9 cellular contexts compared by ENCODE assay signal in the genomic region with DNA sequence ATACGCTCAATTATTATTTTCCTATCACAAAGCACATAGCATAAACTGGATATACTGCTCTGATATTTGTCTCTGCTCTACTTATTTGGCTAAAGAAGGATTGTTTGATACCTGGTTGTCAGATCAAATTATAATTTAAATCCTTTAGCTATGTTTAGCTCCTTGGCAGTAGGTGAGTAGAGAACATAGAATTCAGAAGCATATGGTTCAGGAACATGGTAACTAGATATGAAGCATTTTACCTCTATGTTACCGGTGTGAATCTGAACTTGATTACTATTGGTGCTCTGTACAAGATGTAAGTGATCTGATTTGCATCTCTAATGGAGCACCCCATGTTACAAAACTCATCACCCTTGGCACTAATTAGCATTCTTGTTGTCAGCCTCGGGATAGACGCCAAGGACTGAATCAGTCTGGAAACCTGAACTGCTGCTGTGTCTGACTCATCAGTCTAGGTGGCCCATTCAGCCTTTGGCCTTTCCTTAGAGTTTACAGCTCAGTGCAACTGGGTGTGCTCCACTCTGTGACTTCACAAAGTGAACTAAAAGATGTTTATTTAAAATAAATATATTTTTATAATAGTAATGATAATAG. TPM values are rescaled to one million over a fixed set of nuclear protein-coding genes. Genes with fewer than 3 reads are reported as not detected.
A peak's percentile ranks its signal among the peaks of the same experiment; 100 is the strongest.
DNase-seq lines count a peak whose midpoint lies in the region; ATAC-seq, FAIRE-seq and TF ChIP-seq lines count a peak whose summit lies in the region.
"Had no signal": no experiment of that assay in that cellular context is flagged by ENCODE, and none has a peak within 500 bp of the region (broad histone marks: within the 10 kb centered on the region; RNA-seq: fewer than 3 reads in every experiment).

No MANE protein-coding gene starts in this region.

- no peak overlapping the region for H3K4me3 ChIP-seq in AG04449 (ENCODE audit: low read depth, low read length)

- ATAC-seq in HG03045 (IDR thresholded peaks at IDR 0.05; ENCODE audit: unreplicated experiment), result no peak

- peak; percentile 82 for DNase-seq in AG04449 (ENCODE audit: low read depth, low spot score)
- DNase-seq in HT1080 (ENCODE audit: low read depth), result peak; percentile 84
- DNase-seq in amniotic stem cell (lab: John Stamatoyannopoulos, UW), result peak; percentile 71
- no peak for DNase-seq in HuH-7.5 (ENCODE audit: low spot score)
- DNase-seq in SKM-1 treated with dmso at 0.1 percent for 144 hours (lab: John Stamatoyannopoulos, UW; ENCODE audit: unreplicated experiment), result no peak
- no peak for DNase-seq in globus pallidus (ENCODE audit: low spot score)
- DNase-seq: DND-41 had no signal

- POLR2A ChIA-PET in AG04449 (lab: Yijun Ruan, JAX), result interaction anchor here (1.0 to 1.2 kb wide), 2 partner anchors 10 to 12 kb away, joined by 3 to 8 read pairs; partner anchors contain the start of gene MYPN

- peak; percentile 82 for FAIRE-seq in islet of Langerhans (lab: Jason Lieb, UNC)

- CTCF ChIA-PET in AG04449 (lab: Yijun Ruan, JAX), result interaction anchor here (0.9 to 3.8 kb wide), 7 partner anchors 9 to 59 kb away, joined by 3 to 11 read pairs (median 3); no protein-coding TSS in a partner anchor

- no peak for TF ChIP-seq CTCF in AG04449 (IDR thresholded peaks at IDR 0.05; ENCODE audit: insufficient read depth, low read length, missing control alignments)

RNA-seq across cellular contexts. Expression of gene MYPN, which starts 12.3 kb away (rescaled TPM):
- 3.6 and 3.9 TPM in 2 replicates for total RNA-seq in HT1080 (2014; rRNA removed; shearing (Covaris generic))
- polyA plus RNA-seq in HT1080 (2015; cell fraction: cytosol; rRNA removed), result 1.3 and 1.9 TPM in 2 replicates
- polyA plus RNA-seq in HT1080 (2015; cell fraction: nucleus; rRNA removed), result 3.3 and 4.2 TPM in 2 replicates

RNA-seq across cellular contexts. Expression of gene HERC4, which starts 21.9 kb away (rescaled TPM):
- 24.8 and 30.4 TPM in 2 replicates for total RNA-seq in HT1080 (2014; rRNA removed; shearing (Covaris generic))
- polyA plus RNA-seq in HT1080 (2015; cell fraction: cytosol; rRNA removed), result 35.0 and 39.3 TPM in 2 replicates
- 124 and 141 TPM in 2 replicates for polyA plus RNA-seq in HT1080 (2015; cell fraction: nucleus; rRNA removed)

Comparison
In these comparisons a context has a peak if more than half of its experiments do, and no peak if none do; other contexts are left out.
1. DNase-seq: peak in AG04449 (single experiment), HT1080 (single experiment) and amniotic stem cell (single experiment); none in HuH-7.5 (single experiment), SKM-1 treated with dmso at 0.1 percent for 144 hours (single experiment) and globus pallidus (single experiment).